10 cellular contexts compared by ENCODE assay signal in genomic region chr16:67392301-67393059, GRCh38. TPM values are rescaled to one million over a fixed set of nuclear protein-coding genes. Genes with fewer than 3 reads are reported as not detected.
DNase-seq lines count a peak whose midpoint lies in the region; ATAC-seq and TF ChIP-seq lines count a peak whose summit lies in the region.
"Had no signal": no experiment of that assay in that cellular context is flagged by ENCODE, and none has a peak within 500 bp of the region (broad histone marks: within the 10 kb centered on the region; RNA-seq: fewer than 3 reads in every experiment).

No MANE protein-coding gene starts in this region.

- peaks cover 26% of the 10 kb centered on the region for H3K27me3 Mint-ChIP-seq in progenitor cell of endocrine pancreas

- H3K27me3 ChIP-seq in NT2/D1 (ENCODE audit: insufficient read depth, insufficient read length) = peaks cover 44% of the 10 kb centered on the region
- H3K27me3 ChIP-seq in gastroesophageal sphincter = no peaks in the 10 kb centered on the region

- peak overlapping the region; percentile 60 to 89 (median 88) for H3K27ac ChIP-seq in gastroesophageal sphincter

- H3K4me3 Mint-ChIP-seq in progenitor cell of endocrine pancreas (ENCODE audit: low read depth) = peak overlapping the region; percentile 58
- H3K4me3 Mint-ChIP-seq: activated naive CD8-positive, alpha-beta T cell treated with anti-CD3 and anti-CD28 coated beads, Interleukin-2, amount 10 ng/mL, durations not matched to agents 7 days and 5 days had no signal

- H3K4me1 Mint-ChIP-seq in progenitor cell of endocrine pancreas (ENCODE audit: low read depth) = peaks cover 16% of the 10 kb centered on the region

- H3K36me3 ChIP-seq in NT2/D1 (ENCODE audit: insufficient read depth, insufficient read length, low read length) = no peaks in the 10 kb centered on the region
- H3K36me3 ChIP-seq in gastroesophageal sphincter = no peaks in the 10 kb centered on the region

- peak overlapping the region; percentile 39; the same call in 1 of the 2 replicates for H3K4me3 ChIP-seq in AG10803 (ENCODE audit: low read length)
- peak overlapping the region; percentile 54 for H3K4me3 ChIP-seq in NT2/D1 (ENCODE audit: insufficient read length, low read depth)
- peak overlapping the region; percentile 52 to 63 for H3K4me3 ChIP-seq in gastroesophageal sphincter
- H3K4me3 ChIP-seq: mucosa of descending colon had no signal

- TF ChIP-seq POLR2A in gastroesophageal sphincter (IDR thresholded peaks at IDR 0.05) = no peak

- H3K36me3 Mint-ChIP-seq in progenitor cell of endocrine pancreas (ENCODE audit: insufficient read depth) = peaks cover 1% of the 10 kb centered on the region
- H3K36me3 Mint-ChIP-seq: activated naive CD8-positive, alpha-beta T cell treated with anti-CD3 and anti-CD28 coated beads, Interleukin-2, amount 10 ng/mL, durations not matched to agents 7 days and 5 days had no signal

- peak overlapping the region; percentile 82 for H3K9ac ChIP-seq in NT2/D1 (ENCODE audit: insufficient read length, low read depth)

- H3K9me3 ChIP-seq in NT2/D1 (ENCODE audit: insufficient read depth, low read length) (no peaks in the 10 kb centered on the region), gastroesophageal sphincter (no peaks in the 10 kb centered on the region)
- H3K9me3 ChIP-seq: mucosa of descending colon had no signal

- WGBS in gastroesophageal sphincter (ENCODE audit: low coverage in 1 of 2), 2 donors = 30 to 51% methylated on average over 4 to 5 of the region's 18 CpGs

- H3K4me1 ChIP-seq in NT2/D1 (ENCODE audit: insufficient read depth, insufficient read length) (peaks cover 34% of the 10 kb centered on the region), gastroesophageal sphincter (peaks cover 3 to 83% (median 62%) of the 10 kb centered on the region in 3 donors)

- no peaks in the 10 kb centered on the region for H3K9me3 Mint-ChIP-seq in progenitor cell of endocrine pancreas (ENCODE audit: low read depth)
- H3K9me3 Mint-ChIP-seq: activated naive CD8-positive, alpha-beta T cell treated with anti-CD3 and anti-CD28 coated beads, Interleukin-2, amount 10 ng/mL, durations not matched to agents 7 days and 5 days had no signal

- ATAC-seq in gastroesophageal sphincter = no peak

- TF ChIP-seq EP300 in gastroesophageal sphincter (IDR thresholded peaks at IDR 0.05) = no peak

- TF ChIP-seq CTCF in AG10803 (conservative IDR thresholded peaks at IDR 0.05; ENCODE audit: low read length) (no peak), gastroesophageal sphincter (IDR thresholded peaks at IDR 0.05) (no peak), progenitor cell of endocrine pancreas (IDR thresholded peaks at IDR 0.05; ENCODE audit: unreplicated experiment) (no peak)

- DNase-seq in AG10803 (ENCODE audit: low read depth) = no peak
- DNase-seq in NT2/D1 (ENCODE audit: low read depth, low spot score) = no peak
- DNase-seq in progenitor cell of endocrine pancreas (ENCODE audit: low spot score, unreplicated experiment) = no peak
- no peak for DNase-seq in kidney tubule cell (ENCODE audit: low spot score)
- DNase-seq in NCI-H1694 treated with DMSO at 0.1 percent for 48 hours (lab: John Stamatoyannopoulos, UW) = no peak
- no peak for DNase-seq in NCI-H82 treated with DMSO at 0.1 percent for 48 hours (lab: John Stamatoyannopoulos, UW; ENCODE audit: unreplicated experiment)
- no peak for DNase-seq in NCI-H2196 (lab: John Stamatoyannopoulos, UW; ENCODE audit: unreplicated experiment)

- H3K27ac Mint-ChIP-seq in progenitor cell of endocrine pancreas = no peak overlapping the region
- H3K27ac Mint-ChIP-seq: activated naive CD8-positive, alpha-beta T cell treated with anti-CD3 and anti-CD28 coated beads, Interleukin-2, amount 10 ng/mL, durations not matched to agents 7 days and 5 days had no signal

RNA-seq across cellular contexts. Expression of gene TPPP3, which starts 0.8 kb away (rescaled TPM):
- total RNA-seq in gastroesophageal sphincter (100 to 1,000 TPM in 1 of 4 donors, 10 to 100 TPM in 3; 14.8 to 111 (median 55.0) TPM), progenitor cell of endocrine pancreas (17.5 and 26.8 TPM in 2 replicates)
- total RNA-seq: activated naive CD8-positive, alpha-beta T cell treated with anti-CD3 and anti-CD28 coated beads, Interleukin-2, amount 10 ng/mL, durations not matched to agents 7 days and 5 days had no signal

RNA-seq across cellular contexts. Expression of gene ZDHHC1, which starts 23.8 kb away (rescaled TPM):
- total RNA-seq in gastroesophageal sphincter (10 to 100 TPM in 3 of 4 donors, 1 to 10 TPM in 1; 7.5 to 26.7 (median 17.3) TPM), progenitor cell of endocrine pancreas (16.5 and 17.0 TPM in 2 replicates)

RNA-seq across cellular contexts. Expression of gene HSD11B2, which starts 38.4 kb away (rescaled TPM):
- 1 to 10 TPM in 1 of 4 donors, under 1 TPM in 2, not detected in 1; 0.19 to 2.1 (median 0.27) TPM for total RNA-seq in gastroesophageal sphincter
- 38.7 and 44.5 TPM in 2 replicates for total RNA-seq in progenitor cell of endocrine pancreas
- total RNA-seq: activated naive CD8-positive, alpha-beta T cell treated with anti-CD3 and anti-CD28 coated beads, Interleukin-2, amount 10 ng/mL, durations not matched to agents 7 days and 5 days had no signal

Comparison
In these comparisons a context has a peak if more than half of its experiments do, and no peak if none do; other contexts are left out.
1. RNA of gene HSD11B2, which starts 38.4 kb away (total RNA-seq): 38.7 to 44.5 TPM in progenitor cell of endocrine pancreas; 0.19 to 2.1 TPM in gastroesophageal sphincter; every median in the first group is over 10 times any median in the second.
2. Peak in every context shown above with its lines, with median percentiles within 50 percentile points of each other: H3K4me3 ChIP-seq.